In the genomic region with DNA sequence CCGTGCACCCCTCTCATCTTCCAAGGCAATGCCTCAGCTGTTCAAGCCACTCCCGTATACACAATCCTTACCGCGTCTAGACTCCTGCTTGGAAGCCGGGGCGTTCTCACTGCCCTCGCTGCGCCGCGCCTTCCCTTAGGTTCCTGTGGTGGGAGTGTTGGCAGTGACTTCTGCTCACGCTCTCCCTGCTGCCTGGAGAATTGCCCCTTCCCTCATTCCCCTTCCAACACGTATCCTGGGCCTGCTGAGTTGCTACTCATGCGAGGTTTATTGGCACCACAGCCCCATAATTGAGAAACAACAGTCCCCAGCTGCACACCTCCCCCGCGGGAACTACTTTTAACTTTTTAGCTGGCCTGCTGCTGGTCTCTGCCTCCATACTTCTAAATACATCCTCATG, we compare ENCODE assay signal across 17 cellular contexts. TPM values are rescaled to one million over a fixed set of nuclear protein-coding genes. Genes with fewer than 3 reads are reported as not detected.
A peak's percentile ranks its signal among the peaks of the same experiment; 100 is the strongest.
DNase-seq lines count a peak whose midpoint lies in the region; ATAC-seq, FAIRE-seq and TF ChIP-seq lines count a peak whose summit lies in the region.
"Had no signal": no experiment of that assay in that cellular context is flagged by ENCODE, and none has a peak within 500 bp of the region (broad histone marks: within the 10 kb centered on the region; RNA-seq: fewer than 3 reads in every experiment).

No MANE protein-coding gene starts in this region.

- no peaks in the 10 kb centered on the region for H3F3A ChIP-seq in neural progenitor cell (ENCODE audit: low read depth)

- H3K27me3 ChIP-seq in neural progenitor cell, result no peaks in the 10 kb centered on the region
- no peaks in the 10 kb centered on the region for H3K27me3 ChIP-seq in uterus

- H3K4me3 Mint-ChIP-seq in activated naive CD8-positive, alpha-beta T cell treated with anti-CD3 and anti-CD28 coated beads, Interleukin-2, amount 10 ng/mL, durations not matched to agents 7 days and 5 days, result no peak overlapping the region
- no peak overlapping the region for H3K4me3 Mint-ChIP-seq in activated naive CD8-positive, alpha-beta T cell treated with anti-CD3 and anti-CD28 coated beads for 36 hours
- H3K4me3 Mint-ChIP-seq in endothelial cell (ENCODE audit: unreplicated experiment) (no peak overlapping the region), neural progenitor cell (no peak overlapping the region)
- H3K4me3 Mint-ChIP-seq: activated CD4-positive, alpha-beta T cell treated with anti-CD3 and anti-CD28 coated beads for 36 hours had no signal

- H3K27ac Mint-ChIP-seq in activated naive CD8-positive, alpha-beta T cell treated with anti-CD3 and anti-CD28 coated beads, Interleukin-2, amount 10 ng/mL, durations not matched to agents 7 days and 5 days, result peak overlapping the region; percentile 15
- no peak overlapping the region for H3K27ac Mint-ChIP-seq in activated naive CD8-positive, alpha-beta T cell treated with anti-CD3 and anti-CD28 coated beads for 36 hours
- H3K27ac Mint-ChIP-seq in endothelial cell (ENCODE audit: unreplicated experiment) (peak overlapping the region; percentile 4), neural progenitor cell (peak overlapping the region; percentile 58)

- H3K9me3 ChIP-seq in neural progenitor cell (ENCODE audit: low read depth) (no peaks in the 10 kb centered on the region), uterus (no peaks in the 10 kb centered on the region)

- H3K4me1 Mint-ChIP-seq in activated naive CD8-positive, alpha-beta T cell treated with anti-CD3 and anti-CD28 coated beads, Interleukin-2, amount 10 ng/mL, durations not matched to agents 7 days and 5 days, result peaks cover 11% of the 10 kb centered on the region
- peaks cover 18% of the 10 kb centered on the region for H3K4me1 Mint-ChIP-seq in activated naive CD8-positive, alpha-beta T cell treated with anti-CD3 and anti-CD28 coated beads for 36 hours
- peaks cover 5% of the 10 kb centered on the region for H3K4me1 Mint-ChIP-seq in endothelial cell (ENCODE audit: unreplicated experiment)
- peaks cover 16% of the 10 kb centered on the region for H3K4me1 Mint-ChIP-seq in neural progenitor cell

- in situ Hi-C loops in G401 (cut with HindIII; ENCODE audit: low sequenced_read_pairs), result no loop called here

- no peaks in the 10 kb centered on the region for H3K9me3 Mint-ChIP-seq in activated naive CD8-positive, alpha-beta T cell treated with anti-CD3 and anti-CD28 coated beads, Interleukin-2, amount 10 ng/mL, durations not matched to agents 7 days and 5 days
- H3K9me3 Mint-ChIP-seq in activated naive CD8-positive, alpha-beta T cell treated with anti-CD3 and anti-CD28 coated beads for 36 hours, result no peaks in the 10 kb centered on the region
- H3K9me3 Mint-ChIP-seq in endothelial cell (ENCODE audit: unreplicated experiment) (no peaks in the 10 kb centered on the region), neural progenitor cell (no peaks in the 10 kb centered on the region)

- H3K36me3 Mint-ChIP-seq in activated naive CD8-positive, alpha-beta T cell treated with anti-CD3 and anti-CD28 coated beads, Interleukin-2, amount 10 ng/mL, durations not matched to agents 7 days and 5 days, result peaks cover 5% of the 10 kb centered on the region
- peaks cover 5% of the 10 kb centered on the region for H3K36me3 Mint-ChIP-seq in activated naive CD8-positive, alpha-beta T cell treated with anti-CD3 and anti-CD28 coated beads for 36 hours
- H3K36me3 Mint-ChIP-seq in endothelial cell (ENCODE audit: low read depth, unreplicated experiment) (no peaks in the 10 kb centered on the region), neural progenitor cell (peaks cover 5% of the 10 kb centered on the region)

- no peak overlapping the region for H3K4me2 ChIP-seq in neural progenitor cell

- DNase-seq in activated naive CD8-positive, alpha-beta T cell treated with anti-CD3 and anti-CD28 coated beads, Interleukin-2, amount 10 ng/mL, durations not matched to agents 7 days and 5 days, result no peak
- DNase-seq in activated naive CD8-positive, alpha-beta T cell treated with anti-CD3 and anti-CD28 coated beads for 36 hours, result no peak
- no peak for DNase-seq in endothelial cell (ENCODE audit: low spot score)
- DNase-seq in neural progenitor cell (ENCODE audit: low spot score), result no peak
- peak; percentile 71 to 72 for DNase-seq in uterus
- no peak for DNase-seq in urothelium cell line (ENCODE audit: low spot score)
- no peak for DNase-seq in G401 (ENCODE audit: low spot score)
- DNase-seq in KG1 (lab: John Stamatoyannopoulos, UW), result no peak
- DNase-seq: activated CD4-positive, alpha-beta T cell treated with anti-CD3 and anti-CD28 coated beads for 36 hours; activated T-cell treated with anti-CD3 and anti-CD28 coated beads, Interleukin-2, amount 50 U/mL, for 48 hours; NCI-H1092 treated with DMSO at 0.1 percent for 48 hours; NCI-H345; stimulated activated CD4-positive, alpha-beta T cell treated with anti-CD3 and anti-CD28 coated beads, Interleukin-12 subunit alpha, Interleukin-12 subunit beta, amount 100 ng/mL, for 4 hours had no signal

- no peaks in the 10 kb centered on the region for H3K79me2 ChIP-seq in neural progenitor cell (ENCODE audit: low read depth)

- intact Hi-C loops in uterus (cut with DNase I; ENCODE audit: low total_unique reads), result no loop called here

- TF ChIP-seq CTCF in endothelial cell (IDR thresholded peaks at IDR 0.05; ENCODE audit: unreplicated experiment), result no peak
- TF ChIP-seq CTCF in neural progenitor cell (IDR thresholded peaks at IDR 0.05), result no peak
- TF ChIP-seq CTCF in uterus (IDR thresholded peaks at IDR 0.05), result no peak

- H3K27ac ChIP-seq in neural progenitor cell, result no peak overlapping the region
- H3K27ac ChIP-seq in uterus, result peak overlapping the region; percentile 50 to 78

- no peak for TF ChIP-seq POLR2A in uterus (IDR thresholded peaks at IDR 0.05)

- FAIRE-seq in urothelium cell line (lab: Jason Lieb, UNC), result no peak
- FAIRE-seq: islet of Langerhans had no signal

- H3K4me1 ChIP-seq in neural progenitor cell, result no peaks in the 10 kb centered on the region
- H3K4me1 ChIP-seq in uterus, result no peaks in the 10 kb centered on the region

- no peak overlapping the region for H2AFZ ChIP-seq in neural progenitor cell (replicated peaks)

- no peak for ATAC-seq in activated naive CD8-positive, alpha-beta T cell treated with anti-CD3 and anti-CD28 coated beads, Interleukin-2, amount 10 ng/mL, durations not matched to agents 7 days and 5 days (ENCODE audit: low read depth)
- ATAC-seq: activated CD4-positive, alpha-beta T cell treated with anti-CD3 and anti-CD28 coated beads for 36 hours had no signal

- POLR2A ChIA-PET in activated naive CD8-positive, alpha-beta T cell treated with anti-CD3 and anti-CD28 coated beads, Interleukin-2, amount 10 ng/mL, durations not matched to agents 7 days and 5 days (lab: Charles Lee), result interaction anchor here (1.0 kb wide), 1 partner anchor 81 kb away, joined by 3 read pairs; no protein-coding TSS in a partner anchor

- peaks cover 4% of the 10 kb centered on the region for H3K27me3 Mint-ChIP-seq in activated naive CD8-positive, alpha-beta T cell treated with anti-CD3 and anti-CD28 coated beads, Interleukin-2, amount 10 ng/mL, durations not matched to agents 7 days and 5 days
- no peaks in the 10 kb centered on the region for H3K27me3 Mint-ChIP-seq in activated naive CD8-positive, alpha-beta T cell treated with anti-CD3 and anti-CD28 coated beads for 36 hours
- H3K27me3 Mint-ChIP-seq in endothelial cell (ENCODE audit: unreplicated experiment) (no peaks in the 10 kb centered on the region), neural progenitor cell (ENCODE audit: insufficient read depth, low read depth) (peaks cover 8% of the 10 kb centered on the region)
- H3K27me3 Mint-ChIP-seq: activated CD4-positive, alpha-beta T cell treated with anti-CD3 and anti-CD28 coated beads for 36 hours had no signal

- H3K9ac ChIP-seq in neural progenitor cell, result no peak overlapping the region

- H3K4me3 ChIP-seq in neural progenitor cell (no peak overlapping the region), uterus (peak overlapping the region in 1 of 2 donors; percentile 6)

- H4K20me1 ChIP-seq in neural progenitor cell (ENCODE audit: low read depth), result no peaks in the 10 kb centered on the region

- H3K36me3 ChIP-seq in neural progenitor cell (no peaks in the 10 kb centered on the region), uterus (no peaks in the 10 kb centered on the region)

RNA-seq across cellular contexts. Expression of gene RBM17, which starts 31.9 kb away (rescaled TPM):
- total RNA-seq in activated naive CD8-positive, alpha-beta T cell treated with anti-CD3 and anti-CD28 coated beads, Interleukin-2, amount 10 ng/mL, durations not matched to agents 7 days and 5 days, result 100 to 1,000 TPM; 185 to 200 TPM
- total RNA-seq in activated naive CD8-positive, alpha-beta T cell treated with anti-CD3 and anti-CD28 coated beads for 36 hours, result 100 to 1,000 TPM; 337 to 355 TPM
- total RNA-seq in endothelial cell (ENCODE audit: unreplicated experiment), result 113 TPM
- 67.2 and 73.6 TPM in 2 replicates for total RNA-seq in neural progenitor cell (ENCODE audit: low replicate concordance)
- 100 to 1,000 TPM in 3 of 4 donors, 10 to 100 TPM in 1; 64.4 to 163 (median 146) TPM for total RNA-seq in uterus
- total RNA-seq in G401 (2014; rRNA removed; shearing (Covaris generic)), result 28.6 and 41.9 TPM in 2 replicates

RNA-seq across cellular contexts. Expression of gene IL2RA, which starts 58.5 kb away (rescaled TPM):
- total RNA-seq in activated naive CD8-positive, alpha-beta T cell treated with anti-CD3 and anti-CD28 coated beads, Interleukin-2, amount 10 ng/mL, durations not matched to agents 7 days and 5 days, result 100 to 1,000 TPM; 184 to 201 TPM
- total RNA-seq in activated naive CD8-positive, alpha-beta T cell treated with anti-CD3 and anti-CD28 coated beads for 36 hours, result 100 to 1,000 TPM; 680 to 698 TPM
- total RNA-seq in endothelial cell (ENCODE audit: unreplicated experiment), result not detected
- not detected in 2 replicates for total RNA-seq in neural progenitor cell (ENCODE audit: low replicate concordance)
- total RNA-seq in uterus, result under 1 TPM in 2 of 4 donors, not detected in 2; 0.15 to 0.28 TPM
- total RNA-seq in G401 (2014; rRNA removed; shearing (Covaris generic)), result not detected in 2 replicates
- total RNA-seq: glomerular endothelial cell, HT-29, myocyte had no signal

Comparison
In these comparisons a context has a peak if more than half of its experiments do, and no peak if none do; other contexts are left out.
1. DNase-seq: peak in uterus (2 of 2); none in activated naive CD8-positive, alpha-beta T cell treated with anti-CD3 and anti-CD28 coated beads, Interleukin-2, amount 10 ng/mL, durations not matched to agents 7 days and 5 days (single experiment), activated naive CD8-positive, alpha-beta T cell treated with anti-CD3 and anti-CD28 coated beads for 36 hours (single experiment), endothelial cell (single experiment), neural progenitor cell (single experiment), urothelium cell line (single experiment), G401 (single experiment) and KG1 (single experiment).
2. RNA of gene IL2RA, which starts 58.5 kb away (total RNA-seq): 680 to 698 TPM in activated naive CD8-positive, alpha-beta T cell treated with anti-CD3 and anti-CD28 coated beads for 36 hours and 184 to 201 TPM in activated naive CD8-positive, alpha-beta T cell treated with anti-CD3 and anti-CD28 coated beads, Interleukin-2, amount 10 ng/mL, durations not matched to agents 7 days and 5 days; 0.15 to 0.28 TPM in uterus, not detected in endothelial cell (single experiment), not detected in neural progenitor cell and not detected in G401; every median in the first group is over 100 times any median in the second.